Comparison of ENCODE assay signal across 8 cellular contexts in the genomic region with DNA sequence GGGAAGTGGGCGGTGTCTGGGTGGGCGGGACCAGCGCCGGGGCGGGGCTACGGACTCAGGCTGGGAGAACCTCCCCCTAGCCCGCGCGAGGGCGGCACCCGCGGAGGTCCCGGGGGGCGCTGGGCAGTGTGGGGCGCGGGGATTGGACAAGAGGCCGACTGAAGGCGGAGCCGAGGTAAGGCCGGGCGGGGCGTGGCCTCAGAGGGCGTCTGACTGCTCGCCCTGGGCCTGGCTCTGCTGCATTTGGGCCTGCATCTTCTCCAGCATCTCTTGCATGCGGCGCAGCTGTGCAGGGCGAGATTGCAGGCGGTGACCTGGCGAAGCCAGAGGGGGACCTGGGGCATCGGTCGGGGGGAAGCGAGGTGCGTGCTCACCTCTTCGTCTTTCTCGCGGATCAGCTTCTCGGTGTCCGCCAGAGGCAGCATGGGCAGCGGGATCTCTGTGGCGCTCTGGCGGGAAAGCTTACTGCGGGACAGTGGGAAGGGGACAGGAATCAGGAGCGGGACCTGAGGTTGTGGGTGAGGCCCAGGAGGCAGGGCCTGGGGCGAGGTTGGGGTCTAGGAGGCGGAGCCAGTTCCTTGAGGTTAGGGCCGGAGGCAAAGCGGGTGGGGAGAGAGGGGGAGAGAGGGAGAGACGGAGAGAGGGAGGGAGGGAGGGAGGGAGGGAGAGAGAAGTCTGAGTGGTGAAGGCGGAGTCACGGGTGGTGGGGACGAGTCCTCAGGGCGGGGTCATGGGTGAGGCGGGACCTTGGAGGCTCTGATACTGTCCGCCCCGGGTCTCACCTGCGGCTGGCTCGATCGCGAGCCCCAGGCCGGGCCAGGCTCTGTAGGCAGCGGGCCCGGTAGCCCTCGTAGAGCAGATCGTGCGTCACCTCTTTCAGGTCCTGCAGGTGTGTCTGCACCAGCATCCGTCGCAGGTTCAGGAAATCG. TPM values are rescaled to one million over a fixed set of nuclear protein-coding genes. Genes with fewer than 3 reads are reported as not detected.
A peak's percentile ranks its signal among the peaks of the same experiment; 100 is the strongest.
DNase-seq lines count a peak whose midpoint lies in the region; ATAC-seq and TF ChIP-seq lines count a peak whose summit lies in the region.

No MANE protein-coding gene starts in this region.

- H3K9me3 ChIP-seq in parathyroid adenoma (ENCODE audit: control insufficient read depth, low read length) (no peaks in the 10 kb centered on the region), tibial nerve (no peaks in the 10 kb centered on the region)

- H3K27me3 Mint-ChIP-seq in activated naive CD8-positive, alpha-beta T cell treated with anti-CD3 and anti-CD28 coated beads, Interleukin-2, amount 10 ng/mL, durations not matched to agents 7 days and 5 days, result no peaks in the 10 kb centered on the region

- peaks cover 33% of the 10 kb centered on the region for H3K4me1 Mint-ChIP-seq in activated naive CD8-positive, alpha-beta T cell treated with anti-CD3 and anti-CD28 coated beads, Interleukin-2, amount 10 ng/mL, durations not matched to agents 7 days and 5 days

- peak; percentile 88 for ATAC-seq in HG02642 (IDR thresholded peaks at IDR 0.05; ENCODE audit: poor library complexity, unreplicated experiment)
- peak; percentile 80 for ATAC-seq in activated naive CD8-positive, alpha-beta T cell treated with anti-CD3 and anti-CD28 coated beads, Interleukin-2, amount 10 ng/mL, durations not matched to agents 7 days and 5 days (ENCODE audit: low read depth)
- ATAC-seq in Right ventricle myocardium superior (ENCODE audit: poor library complexity), result peak; percentile 97

- 1% methylated on average over 39 to 62 of the region's 68 CpGs for WGBS in tibial nerve, 2 donors

- peaks cover 22% of the 10 kb centered on the region for H3K36me3 Mint-ChIP-seq in activated naive CD8-positive, alpha-beta T cell treated with anti-CD3 and anti-CD28 coated beads, Interleukin-2, amount 10 ng/mL, durations not matched to agents 7 days and 5 days

- H3K4me3 ChIP-seq in GM12864 (ENCODE audit: low read depth, low read length) (peak overlapping the region; percentile 57), parathyroid adenoma (ENCODE audit: low read depth, low read length) (peak overlapping the region; percentile 98), tibial nerve (peak overlapping the region; percentile 66 to 89 (median 79))

- H3K79me2 ChIP-seq in parathyroid adenoma, result no peaks in the 10 kb centered on the region

- H3K27me3 ChIP-seq in parathyroid adenoma (ENCODE audit: control insufficient read depth, insufficient read depth, low read length), result no peaks in the 10 kb centered on the region
- H3K27me3 ChIP-seq in tibial nerve, result no peaks in the 10 kb centered on the region

- peak overlapping the region; percentile 98 for H3K27ac Mint-ChIP-seq in activated naive CD8-positive, alpha-beta T cell treated with anti-CD3 and anti-CD28 coated beads, Interleukin-2, amount 10 ng/mL, durations not matched to agents 7 days and 5 days

- DNase-seq in GM12864 (ENCODE audit: low read depth), result peak; percentile 89
- DNase-seq in NCI-H1105 (lab: John Stamatoyannopoulos, UW), result peak; percentile 96
- peak; percentile 90 for DNase-seq in SKM-1 (lab: John Stamatoyannopoulos, UW; ENCODE audit: unreplicated experiment)
- peak; percentile 99 for DNase-seq in activated naive CD8-positive, alpha-beta T cell treated with anti-CD3 and anti-CD28 coated beads, Interleukin-2, amount 10 ng/mL, durations not matched to agents 7 days and 5 days
- peak; percentile 99 for DNase-seq in Right ventricle myocardium superior
- peak; percentile 98 to 99 for DNase-seq in tibial nerve (ENCODE audit: low spot score in 2 of 2)

- no peaks in the 10 kb centered on the region for H3K9me3 Mint-ChIP-seq in activated naive CD8-positive, alpha-beta T cell treated with anti-CD3 and anti-CD28 coated beads, Interleukin-2, amount 10 ng/mL, durations not matched to agents 7 days and 5 days

- TF ChIP-seq CTCF in GM12864 (IDR thresholded peaks at IDR 0.05; ENCODE audit: low read depth, low read length, missing control alignments) (no peak), parathyroid adenoma (IDR thresholded peaks at IDR 0.05) (no peak), tibial nerve (IDR thresholded peaks at IDR 0.05) (peak in 3 of 5 experiments; percentile 12 to 37 (median 27))

- peak; percentile 23 to 89 for TF ChIP-seq POLR2A in tibial nerve (IDR thresholded peaks at IDR 0.05)

- intact Hi-C loops in Right ventricle myocardium superior (cut with DNase I), result no loop called here

- H3K27ac ChIP-seq in parathyroid adenoma (peak overlapping the region; percentile 100), tibial nerve (peak overlapping the region; percentile 99 to 100 (median 100))

- H3K36me3 ChIP-seq in parathyroid adenoma (ENCODE audit: control insufficient read depth, insufficient read depth, low read length), result no peaks in the 10 kb centered on the region
- H3K36me3 ChIP-seq in tibial nerve, result no peaks in the 10 kb centered on the region

- peak; percentile 13 to 80 for TF ChIP-seq EP300 in tibial nerve (IDR thresholded peaks at IDR 0.05)

- H3K4me2 ChIP-seq in parathyroid adenoma (ENCODE audit: low read length), result peak overlapping the region; percentile 100

- POLR2A ChIA-PET in activated naive CD8-positive, alpha-beta T cell treated with anti-CD3 and anti-CD28 coated beads, Interleukin-2, amount 10 ng/mL, durations not matched to agents 7 days and 5 days (lab: Charles Lee), result interaction anchor here (0.6 to 8.3 kb wide), 9 partner anchors 10 to 302 kb away, joined by 3 to 74 read pairs (median 5); partner anchors contain the start of genes PPP4C, ZNF48 and ZNF771

- H3K9ac ChIP-seq in parathyroid adenoma, result peak overlapping the region; percentile 70

- peak overlapping the region; percentile 93 for H2AFZ ChIP-seq in parathyroid adenoma

- H3K4me1 ChIP-seq in parathyroid adenoma, result peaks cover 4% of the 10 kb centered on the region
- peaks cover 0 to 29% (median 13%) of the 10 kb centered on the region in 4 donors for H3K4me1 ChIP-seq in tibial nerve

- H3K4me3 Mint-ChIP-seq in activated naive CD8-positive, alpha-beta T cell treated with anti-CD3 and anti-CD28 coated beads, Interleukin-2, amount 10 ng/mL, durations not matched to agents 7 days and 5 days, result peak overlapping the region; percentile 93

RNA-seq across cellular contexts. Expression of gene SEPTIN1, which starts 3.9 kb away (rescaled TPM):
- total RNA-seq in activated naive CD8-positive, alpha-beta T cell treated with anti-CD3 and anti-CD28 coated beads, Interleukin-2, amount 10 ng/mL, durations not matched to agents 7 days and 5 days, result 100 to 1,000 TPM; 293 to 318 TPM
- total RNA-seq in Right ventricle myocardium superior (0.97 TPM), tibial nerve (1 to 10 TPM in 3 of 4 donors, not detected in 1; 1.4 to 4.8 (median 3.6) TPM)

RNA-seq across cellular contexts. Expression of gene MYL11, which starts 3.9 kb away (rescaled TPM):
- 1 to 10 TPM in 1 of 2 experiments, not detected in 1; 1.7 TPM for total RNA-seq in activated naive CD8-positive, alpha-beta T cell treated with anti-CD3 and anti-CD28 coated beads, Interleukin-2, amount 10 ng/mL, durations not matched to agents 7 days and 5 days
- not detected for total RNA-seq in Right ventricle myocardium superior
- total RNA-seq in tibial nerve, result not detected

RNA-seq across cellular contexts. Expression of gene TBC1D10B, which starts 8.2 kb away (rescaled TPM):
- total RNA-seq in activated naive CD8-positive, alpha-beta T cell treated with anti-CD3 and anti-CD28 coated beads, Interleukin-2, amount 10 ng/mL, durations not matched to agents 7 days and 5 days, result 10 to 100 TPM; 63.6 to 69.8 TPM
- total RNA-seq in Right ventricle myocardium superior (24.4 TPM), tibial nerve (10 to 100 TPM; 25.6 to 52.2 (median 31.1) TPM)

RNA-seq across cellular contexts. Expression of gene ZNF48, which starts 16.7 kb away (rescaled TPM):
- 10 to 100 TPM; 14.4 to 15.5 TPM for total RNA-seq in activated naive CD8-positive, alpha-beta T cell treated with anti-CD3 and anti-CD28 coated beads, Interleukin-2, amount 10 ng/mL, durations not matched to agents 7 days and 5 days
- total RNA-seq in Right ventricle myocardium superior (5.1 TPM), tibial nerve (1 to 10 TPM; 5.5 to 7.5 (median 7.3) TPM)

RNA-seq across cellular contexts. Expression of gene CD2BP2, which starts 23.4 kb away (rescaled TPM):
- total RNA-seq in activated naive CD8-positive, alpha-beta T cell treated with anti-CD3 and anti-CD28 coated beads, Interleukin-2, amount 10 ng/mL, durations not matched to agents 7 days and 5 days, result 10 to 100 TPM; 71.3 to 72.5 TPM
- total RNA-seq in Right ventricle myocardium superior (34.1 TPM), tibial nerve (10 to 100 TPM; 31.8 to 42.7 (median 36.1) TPM)

Comparison
In these comparisons a context has a peak if more than half of its experiments do, and no peak if none do; other contexts are left out.
1. Peak in every context shown above with its lines: DNase-seq, ATAC-seq, H3K4me3 ChIP-seq and H3K27ac ChIP-seq.
2. CTCF ChIP-seq: peak in tibial nerve (3 of 5); none in GM12864 (single experiment) and parathyroid adenoma (single experiment).
3. RNA of gene SEPTIN1, which starts 3.9 kb away (total RNA-seq): 293 to 318 TPM in activated naive CD8-positive, alpha-beta T cell treated with anti-CD3 and anti-CD28 coated beads, Interleukin-2, amount 10 ng/mL, durations not matched to agents 7 days and 5 days; 1.4 to 4.8 TPM in tibial nerve and 0.97 TPM in Right ventricle myocardium superior (single experiment); every median in the first group is over 10 times any median in the second.